In the genomic region with DNA sequence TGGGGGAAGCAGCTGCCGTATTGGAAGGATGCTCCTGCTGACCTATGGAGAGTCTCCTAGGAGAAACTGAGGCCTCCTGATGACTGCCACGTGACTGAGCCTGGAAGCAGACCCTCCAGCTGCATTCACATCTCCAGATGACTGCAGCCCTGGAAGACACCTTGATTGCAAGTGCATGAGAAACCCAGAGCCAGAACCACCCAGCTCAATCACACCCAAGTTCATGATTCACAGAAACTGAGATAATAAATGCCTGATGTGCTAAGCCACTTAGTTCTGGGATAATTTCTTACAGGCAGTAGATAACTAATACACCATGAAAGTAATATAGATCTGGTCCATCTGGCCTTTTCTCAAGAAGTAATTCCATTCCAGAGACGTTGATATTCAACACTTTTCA, we compare ENCODE assay signal across 17 cellular contexts.
"Had no signal": no experiment of that assay in that cellular context is flagged by ENCODE, and none has a peak within 500 bp of the region (broad histone marks: within the 10 kb centered on the region; RNA-seq: fewer than 3 reads in every experiment).

No MANE protein-coding gene starts in this region.

- ATAC-seq: activated CD8-positive, alpha-beta T cell treated with anti-CD3 and anti-CD28 coated beads, Interleukin-2, amount 10 ng/mL, durations not matched to agents 7 days and 5 days; left ventricle myocardium superior; natural killer cell treated with Interleukin-12 subunit alpha and Interleukin-12 subunit beta and Interleukin-15 and Interleukin-18, amount 100 ng/mL, for 72 hours; T-helper 17 cell had no signal

- H3K4me3 ChIP-seq: right atrium auricular region, transverse colon had no signal

- DNase-seq: activated CD4-positive, alpha-beta T cell treated with anti-CD3 and anti-CD28 coated beads, Interleukin-2, amount 10 ng/mL, durations not matched to agents 24 days and 14 days; activated CD8-positive, alpha-beta memory T cell treated with anti-CD3 and anti-CD28 coated beads, Interleukin-2, amount 50 U/mL, for 4 hours; activated CD8-positive, alpha-beta T cell treated with anti-CD3 and anti-CD28 coated beads, Interleukin-2, amount 10 ng/mL, durations not matched to agents 7 days and 5 days; activated effector memory CD4-positive, alpha-beta T cell treated with anti-CD3 and anti-CD28 coated beads, Interleukin-2, amount 50 U/mL, for 16 hours; activated T-cell treated with anti-CD3 and anti-CD28 coated beads, Interleukin-2, amount 50 U/mL, for 48 hours; effector memory CD4-positive, alpha-beta T cell; hypothalamus; kidney; left ventricle myocardium superior; mesendoderm; nucleus accumbens; stimulated activated CD4-positive, alpha-beta T cell treated with anti-CD3 and anti-CD28 coated beads, Interleukin-4, amount 100 ng/mL, for 1 hour; stimulated activated naive CD4-positive, alpha-beta T cell; T-helper 17 cell; transverse colon had no signal

- H3K4me1 ChIP-seq: right atrium auricular region, transverse colon had no signal

- H3K27ac ChIP-seq: right atrium auricular region, transverse colon had no signal

- H3K27me3 ChIP-seq: right atrium auricular region, transverse colon had no signal

- H3K9me3 ChIP-seq: right atrium auricular region, transverse colon had no signal

- H3K36me3 ChIP-seq: right atrium auricular region, transverse colon had no signal
